Comparison of ENCODE assay signal across 8 cellular contexts in genomic region chr6:111482959-111483735, GRCh38. TPM values are rescaled to one million over a fixed set of nuclear protein-coding genes. Genes with fewer than 3 reads are reported as not detected.
DNase-seq lines count a peak whose midpoint lies in the region; ATAC-seq and TF ChIP-seq lines count a peak whose summit lies in the region.

Gene REV3L, minus strand, starts transcription at chr6:111483218. Its CDS starts 330 bp downstream, at chr6:111482888.

- peak within 1 kb of the TSS; percentile 99 for H4K91ac ChIP-seq in mesenchymal stem cell (ENCODE audit: low read length)

- peak within 1 kb of the TSS in 1 of 2 experiments; percentile 97 for H3K23ac ChIP-seq in mesenchymal stem cell (ENCODE audit: low read length in 2 of 2)

- peak within 1 kb of the TSS; percentile 99 for H3K27ac ChIP-seq in mesenchymal stem cell (ENCODE audit: low read length, poor library complexity, severe bottlenecking)

- peak within 1 kb of the TSS; percentile 99 for H2BK120ac ChIP-seq in mesenchymal stem cell (ENCODE audit: low read depth, low read length)

- H3K27ac Mint-ChIP-seq in CD14-positive monocyte, result peak within 1 kb of the TSS; percentile 98 to 99 (median 99)
- H3K27ac Mint-ChIP-seq in effector memory CD8-positive, alpha-beta T cell, result peak within 1 kb of the TSS; percentile 96 to 98

- peak within 1 kb of the TSS; percentile 89 for H2AFZ ChIP-seq in mesenchymal stem cell (ENCODE audit: low read depth, low read length)

- peak within 1 kb of the TSS; percentile 97 for H2BK5ac ChIP-seq in mesenchymal stem cell (ENCODE audit: low read depth, low read length, poor library complexity, severe bottlenecking)

- H2BK12ac ChIP-seq in mesenchymal stem cell (ENCODE audit: low read length in 2 of 2), result peak within 1 kb of the TSS; percentile 50 to 86

- H3K18ac ChIP-seq in mesenchymal stem cell (ENCODE audit: low read depth in 1 of 2, low read length in 2 of 2), result peak within 1 kb of the TSS; percentile 81 to 98

- CTCF ChIA-PET in activated CD8-positive, alpha-beta memory T cell treated with anti-CD3 and anti-CD28 coated beads for 36 hours (lab: Charles Lee), result interaction anchor here (0.6 kb wide), 1 partner anchor 13 kb away, joined by 3 read pairs; no protein-coding TSS in a partner anchor

- peak within 1 kb of the TSS in 1 of 2 experiments; percentile 100 for H3K14ac ChIP-seq in mesenchymal stem cell (ENCODE audit: low read length in 2 of 2)

- peaks cover 0 to 2% (median 0%) of the 10 kb centered on the region in 7 donors for H3K9me3 Mint-ChIP-seq in CD14-positive monocyte
- H3K9me3 Mint-ChIP-seq in effector memory CD8-positive, alpha-beta T cell, result no peaks in the 10 kb centered on the region

- 1% methylated on average over 60 of the region's 84 CpGs for WGBS in mesenchymal stem cell

- H3K36me3 ChIP-seq in mesenchymal stem cell (ENCODE audit: control insufficient read depth in 1 of 2, insufficient read depth in 2 of 2, low read depth in 1 of 2, low read length in 2 of 2), result peaks cover 4 to 8% of the 10 kb centered on the region in 2 experiments

- DNase-seq in CD14-positive monocyte (ENCODE audit: low spot score), result peak; percentile 89
- DNase-seq in NK-92 treated with Interleukin-12 subunit alpha and Interleukin-12 subunit beta, amount 100 ng/mL, for 24 hours (lab: John Stamatoyannopoulos, UW), result peak; percentile 90
- DNase-seq in effector memory CD8-positive, alpha-beta T cell, result peak; percentile 80 to 83 (median 82)
- DNase-seq in mesenchymal stem cell, result peak; percentile 92
- peak; percentile 82 for DNase-seq in stimulated activated CD8-positive, alpha-beta memory T cell treated with anti-CD3 and anti-CD28 coated beads, Interleukin-12 subunit alpha, Interleukin-12 subunit beta, amount 100 ng/mL, for 4 hours (ENCODE audit: low read depth)

- POLR2A ChIA-PET in activated CD8-positive, alpha-beta memory T cell treated with anti-CD3 and anti-CD28 coated beads for 36 hours (lab: Charles Lee), result interaction anchor here (0.5 to 2.4 kb wide), 15 partner anchors 11 to 531 kb away, joined by 3 to 13 read pairs (median 5); partner anchors contain the start of gene TRAF3IP2

- H3K79me1 ChIP-seq in mesenchymal stem cell (replicated peaks; ENCODE audit: low read length, poor library complexity, severe bottlenecking), result peaks cover 8% of the 10 kb centered on the region

- no peaks in the 10 kb centered on the region for H3K9me3 ChIP-seq in mesenchymal stem cell (ENCODE audit: control insufficient read depth, low read length)

- H4K8ac ChIP-seq in mesenchymal stem cell (ENCODE audit: low read length), result peak within 1 kb of the TSS; percentile 98

- H3K36me3 Mint-ChIP-seq in CD14-positive monocyte, result no peaks in the 10 kb centered on the region
- H3K36me3 Mint-ChIP-seq in effector memory CD8-positive, alpha-beta T cell (ENCODE audit: insufficient read depth), result peaks cover 32% of the 10 kb centered on the region

- peak within 1 kb of the TSS; percentile 92 to 94 for H3K4me3 ChIP-seq in mesenchymal stem cell (ENCODE audit: insufficient read depth in 1 of 2, low read depth in 1 of 2, low read length in 2 of 2)

- H3K4me2 ChIP-seq in mesenchymal stem cell (ENCODE audit: low read length, poor library complexity, severe bottlenecking), result peak within 1 kb of the TSS; percentile 80

- ATAC-seq in GM19372 (IDR thresholded peaks at IDR 0.05; ENCODE audit: low read depth, unreplicated experiment) (peak; percentile 30), HG03521 (IDR thresholded peaks at IDR 0.05; ENCODE audit: unreplicated experiment) (peak; percentile 31)
- ATAC-seq in effector memory CD8-positive, alpha-beta T cell (replicated peaks), result peak; percentile 67

- H2BK15ac ChIP-seq in mesenchymal stem cell (ENCODE audit: low read depth, poor library complexity, severe bottlenecking), result peak within 1 kb of the TSS; percentile 99

- peak within 1 kb of the TSS; percentile 98 to 100 for H3K4ac ChIP-seq in mesenchymal stem cell (ENCODE audit: low read depth in 1 of 2, low read length in 2 of 2)

- peak within 1 kb of the TSS; percentile 98 for H3K9ac ChIP-seq in mesenchymal stem cell (ENCODE audit: low read length)

- peak within 1 kb of the TSS; percentile 7 for H2AK5ac ChIP-seq in mesenchymal stem cell (ENCODE audit: low read length, severe bottlenecking)

- no peaks in the 10 kb centered on the region for H3K27me3 ChIP-seq in mesenchymal stem cell (ENCODE audit: control insufficient read depth in 1 of 2, insufficient read depth in 1 of 2, low read length in 2 of 2)

- H3K4me1 Mint-ChIP-seq in CD14-positive monocyte, result peaks cover 36% of the 10 kb centered on the region
- H3K4me1 Mint-ChIP-seq in effector memory CD8-positive, alpha-beta T cell (ENCODE audit: low read depth in 2 of 2), result peaks cover 37 to 50% of the 10 kb centered on the region in 2 donors

- no peaks in the 10 kb centered on the region for H3K27me3 Mint-ChIP-seq in CD14-positive monocyte (ENCODE audit: low read depth in 3 of 3)
- no peaks in the 10 kb centered on the region for H3K27me3 Mint-ChIP-seq in effector memory CD8-positive, alpha-beta T cell

- intact Hi-C loops in CD14-positive monocyte (cut with micrococcal nuclease), result loop anchor here (2.0 to 10.0 kb wide), 7 partner anchors 76 to 608 kb away; partner anchors contain the start of genes AMD1 (in 1 of the 2) and TRAF3IP2 (in 1 of the 2)

- H3K4me1 ChIP-seq in mesenchymal stem cell (ENCODE audit: control insufficient read depth, insufficient read depth, low read depth, low read length), result no peaks in the 10 kb centered on the region

- TF ChIP-seq CTCF in CD14-positive monocyte (IDR thresholded peaks at IDR 0.05), result no peak

- peak within 1 kb of the TSS; percentile 97 to 99 for H3K4me3 Mint-ChIP-seq in CD14-positive monocyte
- H3K4me3 Mint-ChIP-seq in effector memory CD8-positive, alpha-beta T cell, result peak within 1 kb of the TSS; percentile 90 to 97

RNA-seq across cellular contexts. Expression of gene REV3L, which starts in this region (rescaled TPM):
- polyA plus RNA-seq in CD14-positive monocyte, result 1 to 10 TPM; 3.4 to 4.9 TPM
- 10 to 100 TPM; 18.8 to 20.9 TPM for total RNA-seq in activated CD8-positive, alpha-beta memory T cell treated with anti-CD3 and anti-CD28 coated beads for 36 hours
- 7.5 TPM for polyA plus RNA-seq in mesenchymal stem cell (2013, experiment 1 of 2)
- polyA plus RNA-seq in mesenchymal stem cell (2013, experiment 2 of 2), result 7.5 TPM

Comparison
In these comparisons a context has a peak if more than half of its experiments do, and no peak if none do; other contexts are left out.
1. Peak in every context shown above with its lines: DNase-seq, ATAC-seq, H3K4me3 ChIP-seq and H3K27ac ChIP-seq.